In the genomic region with DNA sequence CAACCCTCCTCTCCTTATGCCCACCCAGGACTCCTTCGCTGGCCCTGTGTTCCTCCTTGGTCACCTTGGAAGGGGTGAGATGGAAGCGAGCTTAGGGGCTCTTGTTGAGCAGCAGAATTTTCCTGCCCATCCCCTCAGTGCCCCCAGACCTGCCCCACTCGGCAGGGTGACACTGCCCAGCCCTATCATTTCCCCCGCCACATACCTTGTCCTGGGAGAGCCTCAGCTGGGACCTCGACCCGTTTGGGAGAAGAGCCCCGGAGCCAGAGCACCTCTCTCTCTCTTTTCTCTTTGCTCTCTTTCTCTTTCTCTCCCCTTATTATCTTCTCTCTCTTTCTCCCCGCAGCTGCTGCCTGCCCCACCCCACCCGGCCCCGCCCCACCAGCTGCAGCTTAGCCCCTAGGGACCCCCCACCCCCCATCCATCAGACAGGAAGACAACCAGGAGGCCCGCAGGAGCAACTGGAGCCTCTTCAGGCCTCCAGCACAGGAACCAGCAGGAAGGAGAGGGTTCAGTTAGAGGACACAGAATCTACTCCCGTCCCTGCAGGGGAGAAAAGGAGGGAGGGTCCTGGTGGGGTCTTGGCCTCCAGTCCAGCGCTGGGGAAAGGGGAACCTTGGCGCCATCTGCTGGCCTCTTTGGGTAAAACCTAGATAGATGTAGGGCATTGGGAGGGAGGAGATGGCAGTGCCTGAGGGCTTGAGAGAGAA, we compare ENCODE assay signal across 8 cellular contexts. TPM values are rescaled to one million over a fixed set of nuclear protein-coding genes. Genes with fewer than 3 reads are reported as not detected.
A peak's percentile ranks its signal among the peaks of the same experiment; 100 is the strongest.
DNase-seq lines count a peak whose midpoint lies in the region; ATAC-seq, FAIRE-seq and TF ChIP-seq lines count a peak whose summit lies in the region.

No MANE protein-coding gene starts in this region.

- no peaks in the 10 kb centered on the region for H3K79me2 ChIP-seq in Loucy (ENCODE audit: insufficient read depth, low read length)

- H3K4me3 ChIP-seq in Loucy (ENCODE audit: low read length, poor library complexity, severe bottlenecking) (peak overlapping the region; percentile 59), SJSA1 (no peak overlapping the region)

- no peaks in the 10 kb centered on the region for H4K20me1 ChIP-seq in Loucy (ENCODE audit: insufficient read depth, low read length, poor library complexity, severe bottlenecking)

- H3K27me3 ChIP-seq in Loucy (ENCODE audit: insufficient read depth, low read length, poor library complexity, severe bottlenecking): no peaks in the 10 kb centered on the region
- peaks cover 12% of the 10 kb centered on the region for H3K27me3 ChIP-seq in SJSA1 (replicated peaks)

- peak overlapping the region; percentile 3 for H3K9ac ChIP-seq in Loucy (ENCODE audit: low read depth, low read length, poor library complexity, severe bottlenecking)

- H3K4me2 ChIP-seq in Loucy (ENCODE audit: low read depth, low read length, poor library complexity, severe bottlenecking): peak overlapping the region; percentile 62

- DNase-seq in DMS53 treated with DMSO at 0.1 percent for 48 hours (lab: John Stamatoyannopoulos, UW; ENCODE audit: unreplicated experiment): peak; percentile 21
- peak; percentile 73 to 74 for DNase-seq in SJSA1 (ENCODE audit: low read depth in 1 of 2, low spot score in 2 of 2)
- DNase-seq in activated naive CD4-positive, alpha-beta T cell (lab: John Stamatoyannopoulos, UW): peak; percentile 26 to 45 (median 43)
- peak; percentile 65 for DNase-seq in Right ventricle myocardium superior
- DNase-seq in posterior vena cava (ENCODE audit: low spot score): peak; percentile 84
- peak; percentile 71 for DNase-seq in urothelium cell line (ENCODE audit: low spot score)

- no peak overlapping the region for H2AFZ ChIP-seq in Loucy (ENCODE audit: low read length)

- H3K36me3 ChIP-seq in Loucy (ENCODE audit: insufficient read depth, low read length) (no peaks in the 10 kb centered on the region), SJSA1 (no peaks in the 10 kb centered on the region)

- peak; percentile 87 for TF ChIP-seq CTCF in Loucy (conservative IDR thresholded peaks at IDR 0.05; ENCODE audit: low read length)

- intact Hi-C loops in Right ventricle myocardium superior (cut with DNase I) (loop anchor here (10.0 kb wide), 2 partner anchors 48 to 378 kb away; no protein-coding TSS in a partner anchor), posterior vena cava (cut with DNase I) (loop anchor here in 1 of 2 donors (5.0 kb wide), 1 partner anchor 160 kb away; no protein-coding TSS in a partner anchor)

- no peak for FAIRE-seq in urothelium cell line (lab: Jason Lieb, UNC)

- ATAC-seq in Right ventricle myocardium superior (ENCODE audit: poor library complexity): peak; percentile 53
- ATAC-seq in HG02610 (IDR thresholded peaks at IDR 0.05; ENCODE audit: unreplicated experiment): no peak

- H3F3A ChIP-seq in Loucy (ENCODE audit: low read depth): no peaks in the 10 kb centered on the region

- H3K9me2 ChIP-seq in Loucy (replicated peaks; ENCODE audit: low read depth, low read length): no peaks in the 10 kb centered on the region

- H3K4me1 ChIP-seq in Loucy (ENCODE audit: insufficient read depth, low read length, poor library complexity, severe bottlenecking): peaks cover 10% of the 10 kb centered on the region
- peaks cover 13% of the 10 kb centered on the region for H3K4me1 ChIP-seq in SJSA1 (replicated peaks)

- H3K9me3 ChIP-seq in Loucy (ENCODE audit: insufficient read depth, low read depth, low read length) (no peaks in the 10 kb centered on the region), SJSA1 (replicated peaks) (no peaks in the 10 kb centered on the region)

- H3K27ac ChIP-seq in SJSA1: no peak overlapping the region

RNA-seq across cellular contexts. Expression of gene FNDC5, which starts 1.6 kb away (rescaled TPM):
- total RNA-seq in SJSA1 (2014; rRNA removed; shearing (Covaris generic)): 0.47 and 0.84 TPM in 2 replicates
- 139 TPM for total RNA-seq in Right ventricle myocardium superior
- 1 to 10 TPM; 2.4 to 5.0 TPM for total RNA-seq in posterior vena cava

RNA-seq across cellular contexts. Expression of gene HPCA, which starts 13.9 kb away (rescaled TPM):
- not detected in 2 replicates for total RNA-seq in SJSA1 (2014; rRNA removed; shearing (Covaris generic))
- not detected for total RNA-seq in Right ventricle myocardium superior
- under 1 TPM in 1 of 2 donors, not detected in 1; 0.19 TPM for total RNA-seq in posterior vena cava

RNA-seq across cellular contexts. Expression of gene TMEM54, which starts 28.8 kb away (rescaled TPM):
- total RNA-seq in SJSA1 (2014; rRNA removed; shearing (Covaris generic)): 61.2 and 68.6 TPM in 2 replicates
- total RNA-seq in Right ventricle myocardium superior (10.5 TPM), posterior vena cava (10 to 100 TPM; 33.5 to 36.0 TPM)

RNA-seq across cellular contexts. Expression of gene S100PBP, which starts 54.9 kb away (rescaled TPM):
- total RNA-seq in SJSA1 (2014; rRNA removed; shearing (Covaris generic)): 27.5 and 67.8 TPM in 2 replicates
- total RNA-seq in Right ventricle myocardium superior (12.7 TPM), posterior vena cava (10 to 100 TPM; 24.2 to 30.8 TPM)

RNA-seq across cellular contexts. Expression of gene YARS1, which starts 55.2 kb away (rescaled TPM):
- total RNA-seq in SJSA1 (2014; rRNA removed; shearing (Covaris generic)): 94.4 and 117 TPM in 2 replicates
- total RNA-seq in Right ventricle myocardium superior (34.1 TPM), posterior vena cava (10 to 100 TPM; 74.2 to 85.5 TPM)

Comparison
In these comparisons a context has a peak if more than half of its experiments do, and no peak if none do; other contexts are left out.
1. DNase-seq: peak in every context shown above with its lines; median percentile 84 in posterior vena cava; 74 in SJSA1; 71 in urothelium cell line; 65 in Right ventricle myocardium superior; 43 in activated naive CD4-positive, alpha-beta T cell; 21 in DMS53 treated with DMSO at 0.1 percent for 48 hours.
2. RNA of gene FNDC5, which starts 1.6 kb away (total RNA-seq): 139 TPM in Right ventricle myocardium superior (single experiment); 2.4 to 5.0 TPM in posterior vena cava and 0.47 to 0.84 TPM in SJSA1; every median in the first group is over 10 times any median in the second.